ENCODE assay signal across 11 cellular contexts in the genomic region with DNA sequence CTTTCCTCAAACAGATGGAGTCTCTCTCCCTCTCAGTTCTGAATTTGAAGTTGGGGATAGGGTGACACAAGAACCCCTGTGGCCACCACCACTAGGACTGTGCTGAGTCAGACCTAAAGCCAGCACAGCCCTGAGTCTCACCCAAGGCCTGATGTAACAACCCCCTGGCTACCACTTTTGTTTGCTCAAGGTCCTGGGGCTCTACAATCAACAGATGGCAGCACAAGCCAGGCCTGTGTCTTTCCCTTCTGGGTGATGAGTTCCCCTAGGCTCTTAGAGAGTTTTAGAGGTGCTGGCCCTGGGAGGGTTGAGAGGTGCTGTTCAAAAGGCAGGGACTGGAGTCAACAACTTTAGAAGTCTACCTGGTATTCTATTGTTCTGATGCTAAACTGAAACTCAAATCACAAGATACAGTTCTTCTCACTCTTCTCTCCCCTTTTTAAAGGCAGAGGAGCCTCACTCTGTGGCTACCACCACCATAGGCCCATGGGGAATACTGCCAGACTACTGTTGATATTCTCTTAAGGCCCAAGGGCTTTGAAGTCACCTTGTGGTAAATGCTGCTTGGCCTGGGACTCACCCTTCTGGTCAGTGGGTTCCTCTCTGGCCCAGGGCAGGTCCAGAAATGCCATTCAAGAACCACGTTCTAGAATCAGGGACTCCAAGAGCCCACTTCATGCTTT. TPM values are rescaled to one million over a fixed set of nuclear protein-coding genes. Genes with fewer than 3 reads are reported as not detected.
DNase-seq lines count a peak whose midpoint lies in the region; ATAC-seq, FAIRE-seq and TF ChIP-seq lines count a peak whose summit lies in the region.
"Had no signal": no experiment of that assay in that cellular context is flagged by ENCODE, and none has a peak within 500 bp of the region (broad histone marks: within the 10 kb centered on the region; RNA-seq: fewer than 3 reads in every experiment).

No MANE protein-coding gene starts in this region.

- CTCF ChIA-PET in Calu3 (lab: Charles Lee), result no interaction called here
- CTCF ChIA-PET in activated CD8-positive, alpha-beta T cell treated with anti-CD3 and anti-CD28 coated beads for 36 hours (lab: Charles Lee), result no interaction called here

- no TSS peak for BruUV-seq in Calu3 (replicated peaks; lab: Mats Ljungman, UMichigan)

- TF ChIP-seq CTCF in Calu3 (IDR thresholded peaks at IDR 0.05; ENCODE audit: unreplicated experiment), result no peak
- TF ChIP-seq CTCF in activated CD8-positive, alpha-beta T cell treated with anti-CD3 and anti-CD28 coated beads for 36 hours (IDR thresholded peaks at IDR 0.05), result no peak
- TF ChIP-seq CTCF in heart left ventricle (IDR thresholded peaks at IDR 0.05), result no peak
- no peak for TF ChIP-seq CTCF in GM13977 (IDR thresholded peaks at IDR 0.05; ENCODE audit: extremely low read depth, insufficient read depth, missing control alignments)

- ATAC-seq in HG03095 (IDR thresholded peaks at IDR 0.05; ENCODE audit: unreplicated experiment) (peak; percentile 60), heart left ventricle (no peak), GM18873 (IDR thresholded peaks at IDR 0.05; ENCODE audit: low FRiP score, unreplicated experiment) (no peak)
- ATAC-seq in activated CD8-positive, alpha-beta T cell treated with anti-CD3 and anti-CD28 coated beads for 36 hours, result peak; percentile 65

- no peak overlapping the region for H3K27ac ChIP-seq in heart left ventricle

- no peaks in the 10 kb centered on the region for H3K36me3 Mint-ChIP-seq in Calu3 (ENCODE audit: insufficient read depth, unreplicated experiment)
- H3K36me3 Mint-ChIP-seq in activated CD8-positive, alpha-beta T cell treated with anti-CD3 and anti-CD28 coated beads for 36 hours (ENCODE audit: low read depth), result peaks cover 3% of the 10 kb centered on the region

- 36 to 66% (median 51%) methylated on average over 1 of the region's 1 CpG for WGBS in heart left ventricle, 4 donors

- DNase-seq in Calu3, result peak; percentile 52
- no peak for DNase-seq in GM19239 (ENCODE audit: insufficient read length, low spot score)
- peak; percentile 28 for DNase-seq in activated CD8-positive, alpha-beta T cell treated with anti-CD3 and anti-CD28 coated beads for 36 hours
- no peak for DNase-seq in heart left ventricle
- DNase-seq in NCI-H2227 (lab: John Stamatoyannopoulos, UW; ENCODE audit: unreplicated experiment), result no peak
- no peak for DNase-seq in GM13977 (ENCODE audit: low spot score)
- DNase-seq: activated T-cell treated with anti-CD3 and anti-CD28 coated beads, Interleukin-2, amount 50 U/mL, for 24 hours; NCI-H446 treated with DMSO at 0.1 percent for 48 hours had no signal

- FAIRE-seq in GM19239 (lab: Jason Lieb, UNC), result peak; percentile 52

- H3K9me3 Mint-ChIP-seq in Calu3 (ENCODE audit: low read depth, unreplicated experiment), result no peaks in the 10 kb centered on the region
- peaks cover 14% of the 10 kb centered on the region for H3K9me3 Mint-ChIP-seq in activated CD8-positive, alpha-beta T cell treated with anti-CD3 and anti-CD28 coated beads for 36 hours

- no peak overlapping the region for H3K4me3 ChIP-seq in heart left ventricle
- H3K4me3 ChIP-seq: smooth muscle cell had no signal

- no peaks in the 10 kb centered on the region for H3K27me3 Mint-ChIP-seq in Calu3 (ENCODE audit: unreplicated experiment)
- H3K27me3 Mint-ChIP-seq in activated CD8-positive, alpha-beta T cell treated with anti-CD3 and anti-CD28 coated beads for 36 hours, result peaks cover 3% of the 10 kb centered on the region

- no peaks in the 10 kb centered on the region for H3K4me1 ChIP-seq in heart left ventricle

- H3K4me1 Mint-ChIP-seq in Calu3 (ENCODE audit: low read depth, unreplicated experiment), result peaks cover 8% of the 10 kb centered on the region
- H3K4me1 Mint-ChIP-seq in activated CD8-positive, alpha-beta T cell treated with anti-CD3 and anti-CD28 coated beads for 36 hours (ENCODE audit: low read depth), result no peaks in the 10 kb centered on the region

- intact Hi-C loops in Calu3 (cut with micrococcal nuclease; ENCODE audit: unreplicated experiment) (loop anchor here (1.0 kb wide), 1 partner anchor 213 kb away; no protein-coding TSS in a partner anchor), heart left ventricle (cut with DNase I) (no loop called here)
- intact Hi-C loops in activated CD8-positive, alpha-beta T cell treated with anti-CD3 and anti-CD28 coated beads for 36 hours (cut with micrococcal nuclease), result no loop called here

- no peak overlapping the region for H3K27ac Mint-ChIP-seq in Calu3 (ENCODE audit: unreplicated experiment)
- no peak overlapping the region for H3K27ac Mint-ChIP-seq in activated CD8-positive, alpha-beta T cell treated with anti-CD3 and anti-CD28 coated beads for 36 hours
- H3K27ac Mint-ChIP-seq: activated T-cell treated with anti-CD3 and anti-CD28 coated beads, Interleukin-2, amount 50 U/mL, for 24 hours had no signal

- no peak for TF ChIP-seq POLR2A in heart left ventricle (IDR thresholded peaks at IDR 0.05)

- H3K9me3 ChIP-seq in heart left ventricle, result peaks cover 0 to 30% (median 13%) of the 10 kb centered on the region in 12 donors

- no peaks in the 10 kb centered on the region for H3K36me3 ChIP-seq in heart left ventricle

- in situ Hi-C loops in GM13977 (cut with MboI; ENCODE audit: low pct_unique_long_range_greater_than_20kb, low sequenced_read_pairs, unreplicated experiment), result no loop called here

- POLR2A ChIA-PET in activated CD8-positive, alpha-beta T cell treated with anti-CD3 and anti-CD28 coated beads for 36 hours (lab: Charles Lee), result no interaction called here

- H3K4me3 Mint-ChIP-seq in Calu3 (ENCODE audit: low read depth, unreplicated experiment), result no peak overlapping the region
- H3K4me3 Mint-ChIP-seq in activated CD8-positive, alpha-beta T cell treated with anti-CD3 and anti-CD28 coated beads for 36 hours, result no peak overlapping the region
- H3K4me3 Mint-ChIP-seq: activated T-cell treated with anti-CD3 and anti-CD28 coated beads, Interleukin-2, amount 50 U/mL, for 24 hours had no signal

- no peaks in the 10 kb centered on the region for H3K27me3 ChIP-seq in heart left ventricle

RNA-seq across cellular contexts. Expression of gene OR5K4, which starts 6.5 kb away (rescaled TPM):
- not detected in 2 replicates for total RNA-seq in Calu3 (2022)
- not detected for total RNA-seq in activated CD8-positive, alpha-beta T cell treated with anti-CD3 and anti-CD28 coated beads for 36 hours
- total RNA-seq in heart left ventricle, result not detected
- not detected for polyA plus RNA-seq in heart left ventricle
- total RNA-seq: smooth muscle cell had no signal
- polyA plus RNA-seq: smooth muscle cell had no signal

RNA-seq across cellular contexts. Expression of gene OR5K3, which starts 30.3 kb away (rescaled TPM):
- not detected in 2 replicates for total RNA-seq in Calu3 (2022)
- not detected for total RNA-seq in activated CD8-positive, alpha-beta T cell treated with anti-CD3 and anti-CD28 coated beads for 36 hours
- not detected for total RNA-seq in heart left ventricle
- polyA plus RNA-seq in heart left ventricle, result not detected
- total RNA-seq: smooth muscle cell had no signal
- polyA plus RNA-seq: smooth muscle cell had no signal

Comparison
In these comparisons a context has a peak if more than half of its experiments do, and no peak if none do; other contexts are left out.
1. DNase-seq: peak in Calu3 (single experiment) and activated CD8-positive, alpha-beta T cell treated with anti-CD3 and anti-CD28 coated beads for 36 hours (single experiment); none in GM19239 (single experiment), heart left ventricle (0 of 5), NCI-H2227 (single experiment) and GM13977 (single experiment).
2. ATAC-seq: peak in HG03095 (single experiment) and activated CD8-positive, alpha-beta T cell treated with anti-CD3 and anti-CD28 coated beads for 36 hours (single experiment); none in heart left ventricle (0 of 4) and GM18873 (single experiment).